In genomic region chr4:666436-666810, GRCh38 we compare ENCODE assay signal across 21 cellular contexts. TPM values are rescaled to one million over a fixed set of nuclear protein-coding genes. Genes with fewer than 3 reads are reported as not detected.
DNase-seq lines count a peak whose midpoint lies in the region; ATAC-seq and TF ChIP-seq lines count a peak whose summit lies in the region.
"Had no signal": no experiment of that assay in that cellular context is flagged by ENCODE, and none has a peak within 500 bp of the region (broad histone marks: within the 10 kb centered on the region; RNA-seq: fewer than 3 reads in every experiment).

No MANE protein-coding gene starts in this region.

- WGBS in spleen, 5 donors = 87 to 94% (median 90%) methylated on average over 10 to 22 of the region's 22 CpGs

- peak overlapping the region; percentile 66 for H3K27ac ChIP-seq in layer of hippocampus (ENCODE audit: low read depth, low read length)
- no peak overlapping the region for H3K27ac ChIP-seq in spleen
- H3K27ac ChIP-seq: 22Rv1, RWPE1 had no signal

- H3K4me3 ChIP-seq in NT2/D1 (ENCODE audit: insufficient read length, low read depth) (no peak overlapping the region), spleen (no peak overlapping the region)

- H3K9me3 Mint-ChIP-seq in activated naive CD4-positive, alpha-beta T cell treated with anti-CD3 and anti-CD28 coated beads, Interleukin-2, amount 10 ng/mL, durations not matched to agents 7 days and 5 days = no peaks in the 10 kb centered on the region
- H3K9me3 Mint-ChIP-seq: CD8-positive, alpha-beta T cell; IgD-negative memory B cell had no signal

- H3K4me1 Mint-ChIP-seq in activated naive CD4-positive, alpha-beta T cell treated with anti-CD3 and anti-CD28 coated beads, Interleukin-2, amount 10 ng/mL, durations not matched to agents 7 days and 5 days = peaks cover 15% of the 10 kb centered on the region

- CTCF ChIA-PET in activated naive CD4-positive, alpha-beta T cell treated with anti-CD3 and anti-CD28 coated beads, Interleukin-2, amount 10 ng/mL, durations not matched to agents 7 days and 5 days (lab: Charles Lee) = no interaction called here

- no peak overlapping the region for H3K4me3 Mint-ChIP-seq in activated naive CD4-positive, alpha-beta T cell treated with anti-CD3 and anti-CD28 coated beads, Interleukin-2, amount 10 ng/mL, durations not matched to agents 7 days and 5 days
- H3K4me3 Mint-ChIP-seq: CD8-positive, alpha-beta T cell had no signal

- peak; percentile 17 for DNase-seq in activated naive CD4-positive, alpha-beta T cell treated with anti-CD3 and anti-CD28 coated beads, Interleukin-2, amount 10 ng/mL, durations not matched to agents 7 days and 5 days
- no peak for DNase-seq in activated naive CD4-positive, alpha-beta T cell treated with anti-CD3 and anti-CD28 coated beads, Interleukin-2, amount 50 U/mL, for 16 hours
- no peak for DNase-seq in NT2/D1 (ENCODE audit: low read depth, low spot score)
- DNase-seq in spleen = peak; percentile 72
- DNase-seq in COLO668 (lab: John Stamatoyannopoulos, UW; ENCODE audit: unreplicated experiment) = no peak
- DNase-seq in stimulated activated naive CD4-positive, alpha-beta T cell treated with Interleukin-2 at 50 U/mL for 16 hours (lab: John Stamatoyannopoulos, UW) = no peak
- DNase-seq: ACHN, C1 segment of cervical spinal cord, NCI-H1105 treated with DMSO at 0.1 percent for 48 hours, NCI-H2029 treated with DMSO at 0.1 percent for 48 hours, NCI-H226, NCI-H510A treated with DMSO at 0.1 percent for 48 hours, NCI-H748 treated with DMSO at 0.1 percent for 48 hours had no signal

- H3K27me3 ChIP-seq in NT2/D1 (ENCODE audit: insufficient read depth, insufficient read length) = no peaks in the 10 kb centered on the region
- no peaks in the 10 kb centered on the region for H3K27me3 ChIP-seq in layer of hippocampus (ENCODE audit: control insufficient read depth, insufficient read depth, low read length)
- H3K27me3 ChIP-seq in spleen (replicated peaks in 1 of 7) = no peaks in the 10 kb centered on the region

- ATAC-seq in HG02642 (IDR thresholded peaks at IDR 0.05; ENCODE audit: poor library complexity, unreplicated experiment) = no peak
- ATAC-seq: CD8-positive, alpha-beta T cell; HCT116 had no signal

- no peak for TF ChIP-seq POLR2A in spleen (IDR thresholded peaks at IDR 0.05)

- H3K4me1 ChIP-seq in NT2/D1 (ENCODE audit: insufficient read depth, insufficient read length) = peaks cover 13% of the 10 kb centered on the region
- peaks cover 3 to 34% (median 19%) of the 10 kb centered on the region in 6 donors for H3K4me1 ChIP-seq in spleen

- H3K27me3 Mint-ChIP-seq in activated naive CD4-positive, alpha-beta T cell treated with anti-CD3 and anti-CD28 coated beads, Interleukin-2, amount 10 ng/mL, durations not matched to agents 7 days and 5 days = no peaks in the 10 kb centered on the region
- H3K27me3 Mint-ChIP-seq: IgD-negative memory B cell had no signal

- H3K27ac Mint-ChIP-seq in activated naive CD4-positive, alpha-beta T cell treated with anti-CD3 and anti-CD28 coated beads, Interleukin-2, amount 10 ng/mL, durations not matched to agents 7 days and 5 days = no peak overlapping the region
- H3K27ac Mint-ChIP-seq: CD8-positive, alpha-beta T cell had no signal

- H3K36me3 Mint-ChIP-seq in activated naive CD4-positive, alpha-beta T cell treated with anti-CD3 and anti-CD28 coated beads, Interleukin-2, amount 10 ng/mL, durations not matched to agents 7 days and 5 days = peaks cover 13% of the 10 kb centered on the region
- H3K36me3 Mint-ChIP-seq: IgD-negative memory B cell had no signal

- TF ChIP-seq CTCF in spleen (IDR thresholded peaks at IDR 0.05 in 8 of 11, conservative IDR thresholded peaks at IDR 0.05 in 3 of 11) = no peak

- H3K9me3 ChIP-seq in NT2/D1 (ENCODE audit: insufficient read depth, low read length) (no peaks in the 10 kb centered on the region), spleen (no peaks in the 10 kb centered on the region)

- H3K36me3 ChIP-seq in NT2/D1 (ENCODE audit: insufficient read depth, insufficient read length, low read length) (peaks cover 25% of the 10 kb centered on the region), spleen (peaks cover 0 to 23% (median 11%) of the 10 kb centered on the region in 6 donors)

- peak overlapping the region; percentile 50 for H3K9ac ChIP-seq in NT2/D1 (ENCODE audit: insufficient read length, low read depth)

- intact Hi-C loops in spleen (cut with DNase I; ENCODE audit: low total_unique reads) = no loop called here

RNA-seq across cellular contexts. Expression of gene ATP5ME, which starts 7.7 kb away (rescaled TPM):
- total RNA-seq in spleen = 100 to 1,000 TPM in 4 of 7 donors, 10 to 100 TPM in 3; 51.7 to 187 (median 160) TPM
- polyA plus RNA-seq in spleen = 100 to 1,000 TPM; 444 to 497 (median 461) TPM

RNA-seq across cellular contexts. Expression of gene MYL5, which starts 7.9 kb away (rescaled TPM):
- 10 to 100 TPM in 6 of 7 donors, 1 to 10 TPM in 1; 9.2 to 28.2 (median 14.6) TPM for total RNA-seq in spleen
- 10 to 100 TPM; 18.9 to 32.6 (median 20.0) TPM for polyA plus RNA-seq in spleen

RNA-seq across cellular contexts. Expression of gene SLC49A3, which starts 22.5 kb away (rescaled TPM):
- 10 to 100 TPM; 11.2 to 28.8 (median 21.2) TPM for total RNA-seq in spleen
- 10 to 100 TPM in 2 of 3 donors, 1 to 10 TPM in 1; 5.6 to 19.3 (median 11.7) TPM for polyA plus RNA-seq in spleen
- total RNA-seq: Daoy had no signal

RNA-seq across cellular contexts. Expression of gene PCGF3, which starts 39.2 kb away (rescaled TPM):
- total RNA-seq in spleen = 100 to 1,000 TPM in 1 of 7 donors, 10 to 100 TPM in 6; 52.0 to 102 (median 80.3) TPM
- polyA plus RNA-seq in spleen = 10 to 100 TPM; 29.7 to 84.2 (median 53.3) TPM

RNA-seq across cellular contexts. Expression of gene PDE6B, which starts 41.0 kb away (rescaled TPM):
- total RNA-seq in spleen = 10 to 100 TPM in 6 of 7 donors, 1 to 10 TPM in 1; 10.0 to 19.8 (median 15.8) TPM
- polyA plus RNA-seq in spleen = 1 to 10 TPM; 4.4 to 7.7 (median 6.1) TPM

Comparison
In these comparisons a context has a peak if more than half of its experiments do, and no peak if none do; other contexts are left out.
1. DNase-seq: peak in activated naive CD4-positive, alpha-beta T cell treated with anti-CD3 and anti-CD28 coated beads, Interleukin-2, amount 10 ng/mL, durations not matched to agents 7 days and 5 days (single experiment) and spleen (single experiment); none in activated naive CD4-positive, alpha-beta T cell treated with anti-CD3 and anti-CD28 coated beads, Interleukin-2, amount 50 U/mL, for 16 hours (single experiment), NT2/D1 (single experiment), COLO668 (single experiment) and stimulated activated naive CD4-positive, alpha-beta T cell treated with Interleukin-2 at 50 U/mL for 16 hours (single experiment).